ENCODE assay signal across 16 cellular contexts in genomic region chr11:33027233-33027632, GRCh38. TPM values are rescaled to one million over a fixed set of nuclear protein-coding genes. Genes with fewer than 3 reads are reported as not detected.
DNase-seq lines count a peak whose midpoint lies in the region; ATAC-seq and TF ChIP-seq lines count a peak whose summit lies in the region.
"Had no signal": no experiment of that assay in that cellular context is flagged by ENCODE, and none has a peak within 500 bp of the region (broad histone marks: within the 10 kb centered on the region; RNA-seq: fewer than 3 reads in every experiment).

No MANE protein-coding gene starts in this region.

- H3F3A ChIP-seq in SK-N-SH (replicated peaks; ENCODE audit: insufficient read depth) (peaks cover 31% of the 10 kb centered on the region), PC-3 (ENCODE audit: low read length, unreplicated experiment) (no peaks in the 10 kb centered on the region)

- H3K36me3 ChIP-seq in SK-N-SH (replicated peaks in 1 of 2; ENCODE audit: control insufficient read depth in 1 of 2, insufficient read depth in 2 of 2, low read length in 1 of 2): peaks cover 7 to 22% of the 10 kb centered on the region in 2 experiments
- H3K36me3 ChIP-seq in PC-3 (ENCODE audit: low read depth, low read length): no peaks in the 10 kb centered on the region
- H3K36me3 ChIP-seq in SJCRH30: peaks cover 30% of the 10 kb centered on the region
- H3K36me3 ChIP-seq: BLaER1 treated with 17β-estradiol and CSF1 and Interleukin-3, amounts not matched to agents 10 nM and 100 nM had no signal

- H3K9ac ChIP-seq in SK-N-SH (no peak overlapping the region), PC-3 (ENCODE audit: low read length) (no peak overlapping the region)
- H3K9ac ChIP-seq: BLaER1 treated with 17β-estradiol and CSF1 and Interleukin-3, amounts not matched to agents 10 nM and 100 nM had no signal

- no peak overlapping the region for H3K27ac Mint-ChIP-seq in osteocyte (ENCODE audit: unreplicated experiment)
- H3K27ac Mint-ChIP-seq: CD4-positive, CD25-positive, alpha-beta regulatory T cell had no signal

- H3K27me3 ChIP-seq in SK-N-SH (ENCODE audit: insufficient read depth) (no peaks in the 10 kb centered on the region), PC-3 (ENCODE audit: low read length) (no peaks in the 10 kb centered on the region), SJCRH30 (no peaks in the 10 kb centered on the region)
- H3K27me3 ChIP-seq: BLaER1 treated with 17β-estradiol and CSF1 and Interleukin-3, amounts not matched to agents 10 nM and 100 nM had no signal

- CTCF ChIA-PET in SK-N-SH (lab: Yijun Ruan, JAX) (interaction anchor here (0.9 to 1.8 kb wide), 2 partner anchors 13 to 38 kb away, joined by 3 to 5 read pairs; no protein-coding TSS in a partner anchor), PC-3 (lab: Charles Lee) (no interaction called here)

- H2AFZ ChIP-seq in SK-N-SH (ENCODE audit: low read depth) (no peak overlapping the region), PC-3 (ENCODE audit: low read length) (no peak overlapping the region)

- H3K4me3 Mint-ChIP-seq in osteocyte (ENCODE audit: unreplicated experiment): no peak overlapping the region

- peak overlapping the region; percentile 65 to 79; a peak in 3 of 4 replicates for H3K27ac ChIP-seq in SK-N-SH (ENCODE audit: low read depth in 2 of 2, low read length in 1 of 2)
- no peak overlapping the region for H3K27ac ChIP-seq in PC-3 (ENCODE audit: low read length)
- peak overlapping the region; percentile 41 for H3K27ac ChIP-seq in substantia nigra (ENCODE audit: low read depth, low read length, poor library complexity, severe bottlenecking)
- no peak overlapping the region for H3K27ac ChIP-seq in SJCRH30
- H3K27ac ChIP-seq: 22Rv1; BLaER1 treated with 17β-estradiol and CSF1 and Interleukin-3, amounts not matched to agents 10 nM and 100 nM had no signal

- peak overlapping the region; percentile 67; the same call in 1 of the 2 replicates for H3K4me2 ChIP-seq in SK-N-SH
- no peak overlapping the region for H3K4me2 ChIP-seq in PC-3 (ENCODE audit: low read length)
- H3K4me2 ChIP-seq: BLaER1 treated with 17β-estradiol and CSF1 and Interleukin-3, amounts not matched to agents 10 nM and 100 nM had no signal

- H3K9me3 ChIP-seq in SK-N-SH (no peaks in the 10 kb centered on the region), PC-3 (ENCODE audit: low read length) (no peaks in the 10 kb centered on the region), SJCRH30 (replicated peaks) (no peaks in the 10 kb centered on the region)
- H3K9me3 ChIP-seq: BLaER1 treated with 17β-estradiol and CSF1 and Interleukin-3, amounts not matched to agents 10 nM and 100 nM had no signal

- WGBS in SK-N-SH (ENCODE audit: low lambda C conversion rate): 19% methylated on average over 2 of the region's 2 CpGs

- BruUV-seq in PC-3 (replicated peaks; lab: Mats Ljungman, UMichigan): no TSS peak

- POLR2A ChIA-PET in SK-N-SH (lab: Yijun Ruan, JAX) (interaction anchor here (1.3 kb wide), 1 partner anchor 12 kb away, joined by 4 read pairs; the partner anchor contains the start of gene TCP11L1), PC-3 (lab: Charles Lee; ENCODE audit: unreplicated experiment) (no interaction called here)

- intact Hi-C loops in PC-3 (cut with micrococcal nuclease): no loop called here

- no peak for TF ChIP-seq RAD21 in SK-N-SH (IDR thresholded peaks at IDR 0.05; ENCODE audit: low read length)

- DNase-seq in SK-N-SH: no peak
- peak; percentile 30 for DNase-seq in PC-3
- DNase-seq in fibroblast of peridontal ligament (ENCODE audit: extremely low read depth): peak; percentile 11
- DNase-seq in substantia nigra (lab: John Stamatoyannopoulos, UW): no peak
- no peak for DNase-seq in SJCRH30
- no peak for DNase-seq in osteocyte (ENCODE audit: extremely low spot score, unreplicated experiment)
- DNase-seq: AML-193; CD4-positive, CD25-positive, alpha-beta regulatory T cell; DMS53; GDM1 had no signal

- H3K27me3 Mint-ChIP-seq in osteocyte (ENCODE audit: unreplicated experiment): no peaks in the 10 kb centered on the region

- H3K4me1 Mint-ChIP-seq in osteocyte (ENCODE audit: unreplicated experiment): no peaks in the 10 kb centered on the region

- H3K79me2 ChIP-seq in SK-N-SH (ENCODE audit: insufficient read depth) (peaks cover 32% of the 10 kb centered on the region), PC-3 (ENCODE audit: low read length) (no peaks in the 10 kb centered on the region)

- peaks cover 6% of the 10 kb centered on the region for H3K36me3 Mint-ChIP-seq in osteocyte (ENCODE audit: unreplicated experiment)
- H3K36me3 Mint-ChIP-seq: CD4-positive, CD25-positive, alpha-beta regulatory T cell had no signal

- H3K4me1 ChIP-seq in SK-N-SH (ENCODE audit: control insufficient read depth in 1 of 2, insufficient read depth in 2 of 2, low read depth in 1 of 2, low read length in 1 of 2) (peaks cover 2 to 28% of the 10 kb centered on the region in 2 experiments), PC-3 (ENCODE audit: insufficient read depth, low read length) (peaks cover 13% of the 10 kb centered on the region), SJCRH30 (no peaks in the 10 kb centered on the region)
- H3K4me1 ChIP-seq: BLaER1 treated with 17β-estradiol and CSF1 and Interleukin-3, amounts not matched to agents 10 nM and 100 nM had no signal

- H3K9me2 ChIP-seq in SK-N-SH: no peaks in the 10 kb centered on the region
- H3K9me2 ChIP-seq in PC-3 (replicated peaks; ENCODE audit: low read length): no peaks in the 10 kb centered on the region

- peak in 1 of 2 experiments; percentile 30; a peak in 1 of 4 replicates for TF ChIP-seq EP300 in SK-N-SH (IDR thresholded peaks at IDR 0.05; ENCODE audit: borderline replicate concordance in 1 of 2, low read depth in 1 of 2, low read length in 1 of 2)

- H3K4me3 ChIP-seq in SK-N-SH (ENCODE audit: low read depth in 2 of 2, low read length in 1 of 2) (no peak overlapping the region), PC-3 (ENCODE audit: low read length) (no peak overlapping the region), SJCRH30 (no peak overlapping the region)
- H3K4me3 ChIP-seq: BLaER1 treated with 17β-estradiol and CSF1 and Interleukin-3, amounts not matched to agents 10 nM and 100 nM had no signal

- ATAC-seq in SK-N-SH treated with all-trans-retinoic acid at 6 μM for 48 hours: no peak; the same call in 2 of the 3 replicates
- peak; percentile 35; the same call in 1 of the 2 replicates for ATAC-seq in PC-3
- ATAC-seq in HG02970 (IDR thresholded peaks at IDR 0.05; ENCODE audit: low FRiP score, unreplicated experiment): no peak
- ATAC-seq: HCT116, HepG2 had no signal

- TF ChIP-seq CTCF in SK-N-SH (IDR thresholded peaks at IDR 0.05) (no peak), PC-3 (conservative IDR thresholded peaks at IDR 0.05; ENCODE audit: low read depth, low read length) (no peak), osteocyte (IDR thresholded peaks at IDR 0.05) (no peak)

- H3K9me3 Mint-ChIP-seq in osteocyte (ENCODE audit: unreplicated experiment): no peaks in the 10 kb centered on the region

- no peaks in the 10 kb centered on the region for H4K20me1 ChIP-seq in SK-N-SH (ENCODE audit: insufficient read depth)
- H4K20me1 ChIP-seq in PC-3 (ENCODE audit: low read length): no peaks in the 10 kb centered on the region
- H4K20me1 ChIP-seq: BLaER1 treated with 17β-estradiol and CSF1 and Interleukin-3, amounts not matched to agents 10 nM and 100 nM had no signal

TF ChIP-seq in SK-N-SH, 30 proteins besides CTCF, POLR2A, EP300 and RAD21:
- TF ChIP-seq FOSL2 (IDR thresholded peaks at IDR 0.05; ENCODE audit: borderline replicate concordance, low read depth): peak; percentile 51; the same call in 1 of the 2 replicates
- TF ChIP-seq PBX3 (IDR thresholded peaks at IDR 0.05): peak; percentile 6; the same call in 1 of the 2 replicates
- no peak for TF ChIP-seq NRF1 (IDR thresholded peaks at IDR 0.05; ENCODE audit: low read depth, low read length)
- peak; percentile 43 for TF ChIP-seq JUND (IDR thresholded peaks at IDR 0.05)
- TF ChIP-seq TCF12 (IDR thresholded peaks at IDR 0.05): peak; percentile 64

TF ChIP-seq in SK-N-SH treated with all-trans-retinoic acid at 6 μM for 48 hours, 23 proteins besides CTCF, POLR2A, EP300 and RAD21 (continues in another document):
- TF ChIP-seq ZFP3 (CRISPR knock-in tag; IDR thresholded peaks at IDR 0.05): no peak
- TF ChIP-seq CREB5 (CRISPR knock-in tag; IDR thresholded peaks at IDR 0.05; ENCODE audit: low read depth): no peak

RNA-seq across cellular contexts. Expression of gene DEPDC7, which starts 11.6 kb away (rescaled TPM):
- 9.7 and 14.2 TPM in 2 replicates for polyA plus RNA-seq in SK-N-SH (2012; rRNA removed)
- 11.2 and 11.5 TPM in 2 replicates for polyA plus RNA-seq in SK-N-SH (2012; cell fraction: cytosol; rRNA removed)
- 13.7 and 30.5 TPM in 2 replicates for polyA plus RNA-seq in SK-N-SH (2012; cell fraction: nucleus; rRNA removed)
- total RNA-seq in PC-3 (2014; rRNA removed) (not detected in 2 replicates), osteocyte (2.9 and 3.7 TPM in 2 replicates)
- total RNA-seq in SJCRH30 (2014; rRNA removed; shearing (Covaris generic)): 18.3 and 21.8 TPM in 2 replicates

RNA-seq across cellular contexts. Expression of gene TCP11L1, which starts 12.1 kb away (rescaled TPM):
- polyA plus RNA-seq in SK-N-SH (2012; rRNA removed): 12.7 and 15.1 TPM in 2 replicates
- polyA plus RNA-seq in SK-N-SH (2012; cell fraction: cytosol; rRNA removed): 13.1 and 13.2 TPM in 2 replicates
- 15.3 and 17.0 TPM in 2 replicates for polyA plus RNA-seq in SK-N-SH (2012; cell fraction: nucleus; rRNA removed)
- total RNA-seq in PC-3 (2014; rRNA removed) (12.9 and 15.2 TPM in 2 replicates), osteocyte (24.2 and 26.2 TPM in 2 replicates)
- total RNA-seq in SJCRH30 (2014; rRNA removed; shearing (Covaris generic)): 19.2 and 22.7 TPM in 2 replicates

Comparison
In these comparisons a context has a peak if more than half of its experiments do, and no peak if none do; other contexts are left out.
1. DNase-seq: peak in PC-3 (single experiment) and fibroblast of peridontal ligament (single experiment); none in SK-N-SH (single experiment), substantia nigra (0 of 49), SJCRH30 (0 of 2) and osteocyte (single experiment).
2. H3K27ac ChIP-seq: peak in SK-N-SH (2 of 2) and substantia nigra (single experiment); none in PC-3 (single experiment) and SJCRH30 (single experiment).